In the genomic region with DNA sequence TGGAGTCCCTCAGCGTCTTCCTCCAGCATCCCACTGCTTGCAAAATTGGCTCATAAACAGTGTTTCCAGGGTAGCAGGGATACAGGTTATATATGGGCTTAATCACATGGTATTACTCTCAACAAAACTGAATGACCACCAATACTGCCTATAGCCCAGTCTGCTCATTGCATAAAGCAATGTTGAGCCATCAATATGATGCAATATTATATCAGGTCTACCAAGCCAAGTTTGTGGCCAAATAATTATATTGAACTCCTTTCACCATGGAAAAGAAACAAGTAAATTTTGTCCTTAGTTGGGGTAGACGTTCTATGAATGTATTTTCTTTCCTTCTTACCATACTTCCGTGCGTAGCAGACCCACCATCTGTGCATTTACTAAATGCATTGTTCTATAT, we compare ENCODE assay signal across 28 cellular contexts.
"Had no signal": no experiment of that assay in that cellular context is flagged by ENCODE, and none has a peak within 500 bp of the region (broad histone marks: within the 10 kb centered on the region; RNA-seq: fewer than 3 reads in every experiment).

No MANE protein-coding gene starts in this region.

- H3K9me3 ChIP-seq: ovary, psoas muscle, suprapubic skin, testis, tibial artery, transverse colon, vagina had no signal

- H3K4me3 ChIP-seq: neural progenitor cell, ovary, psoas muscle, skin epidermis, smooth muscle cell, spleen, suprapubic skin, testis, tibial artery, transverse colon, vagina had no signal

- H3K27me3 ChIP-seq: neural progenitor cell, ovary, spleen, suprapubic skin, testis, tibial artery, transverse colon, vagina had no signal

- H3K4me1 ChIP-seq: neural progenitor cell, parathyroid adenoma, psoas muscle, spleen, suprapubic skin, testis, tibial artery, transverse colon, vagina had no signal

- H2AFZ ChIP-seq: neural progenitor cell, parathyroid adenoma had no signal

- H3K9ac ChIP-seq: neural progenitor cell, parathyroid adenoma had no signal

- DNase-seq: naive thymus-derived CD4-positive, alpha-beta T cell; natural killer cell; occipital lobe; ovary; posterior cingulate gyrus; psoas muscle; right cardiac atrium; spleen; stimulated activated CD4-positive, alpha-beta T cell treated with anti-CD3 and anti-CD28 coated beads, Interleukin-12 subunit alpha, Interleukin-12 subunit beta, amount 100 ng/mL, for 4 hours; stimulated activated CD4-positive, alpha-beta T cell treated with anti-CD3 and anti-CD28 coated beads, Interleukin-1b, Interleukin-23, amount 100 ng/mL, for 48 hours; stimulated activated CD4-positive, alpha-beta T cell treated with anti-CD3 and anti-CD28 coated beads, Interleukin-4, amount 100 ng/mL, for 1 hour; stimulated activated CD4-positive, alpha-beta T cell treated with anti-CD3 and anti-CD28 coated beads, Interleukin-4, amount 100 ng/mL, for 4 hours; stimulated activated CD8-positive, alpha-beta memory T cell treated with anti-CD3 and anti-CD28 coated beads, Interleukin-4, amount 100 ng/mL, for 48 hours; stimulated activated naive CD4-positive, alpha-beta T cell; stimulated activated naive CD8-positive, alpha-beta T cell treated with anti-CD3 and anti-CD28 coated beads, Interleukin-15, amount 100 ng/mL, for 72 hours; stimulated activated naive CD8-positive, alpha-beta T cell treated with anti-CD3 and anti-CD28 coated beads, Interleukin-15, Interleukin-2, amounts not matched to agents 100 U/mL and 50 U/mL, for 24 hours; substantia nigra; testis; tibial artery; transverse colon had no signal

- H3K27ac ChIP-seq: neural progenitor cell, ovary, parathyroid adenoma, psoas muscle, skin epidermis, spleen, suprapubic skin, testis, tibial artery, transverse colon, vagina had no signal

- H3K36me3 ChIP-seq: neural progenitor cell, ovary, spleen, suprapubic skin, tibial artery, transverse colon, vagina had no signal

- H3K4me2 ChIP-seq: neural progenitor cell, smooth muscle cell had no signal

- ATAC-seq: naive thymus-derived CD4-positive, alpha-beta T cell; natural killer cell; psoas muscle; right cardiac atrium; sciatic nerve; stimulated activated memory B cell treated with anti-CD40 and anti-IgM and Interleukin-4, amounts not matched to agents 10 μg/mL and 1 μg/mL and 100 μg/mL, for 72 hours; stimulated activated naive CD8-positive, alpha-beta T cell treated with anti-CD3 and anti-CD28 coated beads, Interleukin-15, amount 100 ng/mL, for 72 hours; stimulated activated naive CD8-positive, alpha-beta T cell treated with anti-CD3 and anti-CD28 coated beads, Interleukin-15, Interleukin-2, amounts not matched to agents 100 U/mL and 50 U/mL, for 24 hours had no signal
